In the genomic region with DNA sequence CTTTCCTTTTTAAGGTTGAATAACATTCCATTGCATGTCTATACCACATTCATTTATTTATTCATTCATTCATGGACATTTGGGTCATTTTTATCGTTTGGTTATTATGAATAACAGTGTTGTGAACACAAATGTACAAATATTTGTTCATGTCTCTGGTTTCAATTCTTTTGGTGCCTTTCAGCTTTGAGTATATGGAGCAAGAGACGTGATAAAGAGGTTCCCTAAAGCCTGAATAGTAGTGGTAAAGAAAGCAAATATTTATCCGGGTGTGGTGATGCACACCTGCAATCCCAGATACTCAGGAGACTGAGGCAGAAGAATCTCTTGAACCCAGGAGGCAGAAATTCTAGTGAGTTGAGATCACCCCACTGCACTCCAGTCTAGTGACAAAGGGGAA, we compare ENCODE assay signal across 22 cellular contexts. TPM values are rescaled to one million over a fixed set of nuclear protein-coding genes. Genes with fewer than 3 reads are reported as not detected.
A peak's percentile ranks its signal among the peaks of the same experiment; 100 is the strongest.
DNase-seq lines count a peak whose midpoint lies in the region; ATAC-seq, FAIRE-seq and TF ChIP-seq lines count a peak whose summit lies in the region.
"Had no signal": no experiment of that assay in that cellular context is flagged by ENCODE, and none has a peak within 500 bp of the region (broad histone marks: within the 10 kb centered on the region; RNA-seq: fewer than 3 reads in every experiment).

No MANE protein-coding gene starts in this region.

- TF ChIP-seq POLR2A in H54 (IDR thresholded peaks at IDR 0.05; ENCODE audit: low read depth, low read length): no peak

- peak overlapping the region; percentile 50 for H3K27ac ChIP-seq in PC-9
- H3K27ac ChIP-seq: SK-N-MC had no signal

- intact Hi-C loops in PC-9 (cut with micrococcal nuclease; ENCODE audit: unreplicated experiment): no loop called here

- DNase-seq in DMS153 (lab: John Stamatoyannopoulos, UW) (peak; percentile 56), H54 (ENCODE audit: insufficient read length, low spot score) (no peak), NCI-H748 (lab: John Stamatoyannopoulos, UW; ENCODE audit: unreplicated experiment) (peak; percentile 93), PC-9 (peak in 1 of 2 experiments; percentile 90), NCI-H2107 treated with DMSO at 0.1 percent for 48 hours (lab: John Stamatoyannopoulos, UW; ENCODE audit: unreplicated experiment) (no peak)
- DNase-seq: C1 segment of cervical spinal cord; CD4-positive, alpha-beta memory T cell; COR-L47; DND-41; GOT3; HCEC 1CT; NCI-H2171 treated with DMSO at 0.1 percent for 48 hours; NCI-H345; NCI-H510A treated with DMSO at 0.1 percent for 48 hours; SIG-M5; T-helper 1 cell had no signal

- 0 out of 2 replicates have a peak, but pooled peaks cover 3% of the 10 kb centered on the region for H3K79me2 ChIP-seq in PC-9 (ENCODE audit: low read depth)

- H3K9me3 ChIP-seq in PC-9 (ENCODE audit: insufficient read depth, low read depth): no peaks in the 10 kb centered on the region

- H4K20me1 ChIP-seq in PC-9 (ENCODE audit: insufficient read depth): no peaks in the 10 kb centered on the region

- peak; percentile 11 for FAIRE-seq in H54 (lab: Jason Lieb, UNC)
- FAIRE-seq: A204.1, RCC 7860 had no signal

- TF ChIP-seq CTCF in PC-9 (conservative IDR thresholded peaks at IDR 0.05): no peak

- peak overlapping the region; percentile 42 for H3K4me2 ChIP-seq in PC-9

- no peaks in the 10 kb centered on the region for H3K27me3 ChIP-seq in PC-9 (ENCODE audit: insufficient read depth, low read depth)

- ATAC-seq in HG02885 (IDR thresholded peaks at IDR 0.05; ENCODE audit: poor library complexity, unreplicated experiment) (no peak), HG02852 (IDR thresholded peaks at IDR 0.05; ENCODE audit: unreplicated experiment) (no peak), GM21381 (IDR thresholded peaks at IDR 0.05; ENCODE audit: unreplicated experiment) (no peak)

- no peaks in the 10 kb centered on the region for H3K36me3 ChIP-seq in PC-9 (ENCODE audit: low read depth)

- POLR2A ChIA-PET in PC-9 (lab: Charles Lee; ENCODE audit: unreplicated experiment): interaction anchor here (0.6 kb wide), 1 partner anchor 218 kb away, joined by 3 read pairs; a partner anchor contains a TSS

- peaks cover 32% of the 10 kb centered on the region for H3K4me1 ChIP-seq in PC-9 (replicated peaks; ENCODE audit: insufficient read depth)

- H3F3A ChIP-seq in PC-9 (ENCODE audit: insufficient read depth, low read depth): peaks cover 15% of the 10 kb centered on the region

- H3K4me3 ChIP-seq in PC-9: 0 out of 2 replicates have a peak overlapping the region, but pooled peaks have one; percentile 12
- H3K4me3 ChIP-seq: SK-N-MC had no signal

- CTCF ChIA-PET in PC-9 (lab: Charles Lee): interaction anchor here (0.6 to 0.7 kb wide), 2 partner anchors 16 to 181 kb away, joined by 3 to 4 read pairs; no protein-coding TSS in a partner anchor

- no TSS peak for BruUV-seq in PC-9 (replicated peaks; lab: Mats Ljungman, UMichigan)

- no peaks in the 10 kb centered on the region for H3K9me2 ChIP-seq in PC-9 (ENCODE audit: insufficient read depth)

- peak overlapping the region; percentile 39; the same call in 1 of the 2 replicates for H2AFZ ChIP-seq in PC-9

RNA-seq across cellular contexts. Expression of a gene that starts 5.3 kb away (rescaled TPM):
- 14.2 and 15.5 TPM in 2 replicates for total RNA-seq in PC-9 (2021)

RNA-seq across cellular contexts. Expression of a gene that starts 58.9 kb away (rescaled TPM):
- total RNA-seq in PC-9 (2021): 120 and 154 TPM in 2 replicates

Comparison
In these comparisons a context has a peak if more than half of its experiments do, and no peak if none do; other contexts are left out.
1. DNase-seq: peak in DMS153 (single experiment) and NCI-H748 (single experiment); none in H54 (single experiment) and NCI-H2107 treated with DMSO at 0.1 percent for 48 hours (single experiment).